Comparison of ENCODE assay signal across 9 cellular contexts in genomic region chr1:114668784-114669561, GRCh38. TPM values are rescaled to one million over a fixed set of nuclear protein-coding genes. Genes with fewer than 3 reads are reported as not detected.
A peak's percentile ranks its signal among the peaks of the same experiment; 100 is the strongest.
DNase-seq lines count a peak whose midpoint lies in the region; ATAC-seq and TF ChIP-seq lines count a peak whose summit lies in the region.
"Had no signal": no experiment of that assay in that cellular context is flagged by ENCODE, and none has a peak within 500 bp of the region (broad histone marks: within the 10 kb centered on the region; RNA-seq: fewer than 3 reads in every experiment).

No MANE protein-coding gene starts in this region.

- H3K27ac ChIP-seq in adrenal gland (peak overlapping the region in 3 of 5 donors; percentile 54 to 90 (median 75)), thoracic aorta (peak overlapping the region in 1 of 2 donors; percentile 80)

- intact Hi-C loops in adrenal gland (cut with DNase I): no loop called here

- TF ChIP-seq POLR2A in adrenal gland (IDR thresholded peaks at IDR 0.05): no peak

- peak; percentile 2 for DNase-seq in stimulated activated CD4-positive, alpha-beta T cell treated with anti-CD3 and anti-CD28 coated beads, Interleukin-1b, Interleukin-23, amount 100 ng/mL, for 48 hours
- no peak for DNase-seq in stimulated activated CD4-positive, alpha-beta T cell treated with anti-CD3 and anti-CD28 coated beads, Interleukin-2, amount 100 ng/mL, for 24 hours
- peak in 4 of 7 donors; percentile 11 to 27 (median 20) for DNase-seq in adrenal gland
- peak; percentile 35 for DNase-seq in kidney tubule cell (ENCODE audit: low spot score)
- DNase-seq in thoracic aorta (ENCODE audit: low spot score): no peak
- no peak for DNase-seq in NCI-H1417 treated with DMSO at 0.1 percent for 48 hours (lab: John Stamatoyannopoulos, UW)
- DNase-seq in NCI-H146 treated with DMSO at 0.1 percent for 48 hours (lab: John Stamatoyannopoulos, UW; ENCODE audit: unreplicated experiment): no peak
- no peak for DNase-seq in activated CD4-positive, alpha-beta T cell treated with anti-CD3 and anti-CD28 coated beads, Interleukin-2, amount 50 U/mL, for 1 hour

- WGBS in adrenal gland, 4 donors: 32 to 40% (median 34%) methylated on average over 13 of the region's 13 CpGs

- no peaks in the 10 kb centered on the region for H3K27me3 ChIP-seq in adrenal gland
- H3K27me3 ChIP-seq in thoracic aorta (replicated peaks; ENCODE audit: insufficient read depth): no peaks in the 10 kb centered on the region

- TF ChIP-seq CTCF in adrenal gland (IDR thresholded peaks at IDR 0.05) (no peak), thoracic aorta (IDR thresholded peaks at IDR 0.05) (no peak)

- peak overlapping the region in 3 of 4 donors; percentile 5 to 62 (median 54) for H3K4me3 ChIP-seq in adrenal gland
- H3K4me3 ChIP-seq in thoracic aorta: peak overlapping the region; percentile 83

- ATAC-seq in thoracic aorta (ENCODE audit: insufficient number of reproducible peaks, low FRiP score, low read depth): no peak

- peaks cover 5 to 7% of the 10 kb centered on the region in 2 donors for H3K4me1 ChIP-seq in adrenal gland (replicated peaks in 1 of 2)
- no peaks in the 10 kb centered on the region for H3K4me1 ChIP-seq in thoracic aorta (ENCODE audit: control insufficient read depth in 1 of 2, low read depth in 2 of 2)

- H3K36me3 ChIP-seq in adrenal gland (replicated peaks in 1 of 2) (no peaks in the 10 kb centered on the region), thoracic aorta (no peaks in the 10 kb centered on the region)

- no peaks in the 10 kb centered on the region for H3K9me3 ChIP-seq in adrenal gland (replicated peaks in 1 of 3)
- H3K9me3 ChIP-seq in thoracic aorta: no peaks in the 10 kb centered on the region

RNA-seq across cellular contexts. Expression of gene DENND2C, which starts 0.9 kb away (rescaled TPM):
- total RNA-seq in adrenal gland (1 to 10 TPM in 7 of 8 donors, under 1 TPM in 1; 0.91 to 4.2 (median 2.1) TPM), thoracic aorta (1 to 10 TPM; 2.0 to 6.0 TPM)
- 1 to 10 TPM; 1.4 TPM for polyA plus RNA-seq in adrenal gland

RNA-seq across cellular contexts. Expression of gene AMPD1, which starts 26.4 kb away (rescaled TPM):
- total RNA-seq in adrenal gland (not detected), thoracic aorta (under 1 TPM in 1 of 2 donors, not detected in 1; 0.41 TPM)
- polyA plus RNA-seq in adrenal gland: under 1 TPM in 2 of 3 donors, not detected in 1; 0.24 to 0.29 TPM
- total RNA-seq: pulmonary artery endothelial cell had no signal

RNA-seq across cellular contexts. Expression of gene NRAS, which starts 47.6 kb away (rescaled TPM):
- total RNA-seq in adrenal gland (10 to 100 TPM; 12.5 to 23.3 (median 18.7) TPM), thoracic aorta (10 to 100 TPM; 11.4 to 24.8 TPM)
- 10 to 100 TPM in 2 of 3 donors, 1 to 10 TPM in 1; 5.8 to 26.5 (median 10.1) TPM for polyA plus RNA-seq in adrenal gland

Comparison
In these comparisons a context has a peak if more than half of its experiments do, and no peak if none do; other contexts are left out.
1. DNase-seq: peak in stimulated activated CD4-positive, alpha-beta T cell treated with anti-CD3 and anti-CD28 coated beads, Interleukin-1b, Interleukin-23, amount 100 ng/mL, for 48 hours (single experiment), adrenal gland (4 of 7) and kidney tubule cell (single experiment); none in stimulated activated CD4-positive, alpha-beta T cell treated with anti-CD3 and anti-CD28 coated beads, Interleukin-2, amount 100 ng/mL, for 24 hours (0 of 2), thoracic aorta (single experiment), NCI-H1417 treated with DMSO at 0.1 percent for 48 hours (single experiment), NCI-H146 treated with DMSO at 0.1 percent for 48 hours (single experiment) and activated CD4-positive, alpha-beta T cell treated with anti-CD3 and anti-CD28 coated beads, Interleukin-2, amount 50 U/mL, for 1 hour (single experiment).